Comparison of ENCODE assay signal across 33 cellular contexts in genomic region chr3:30714104-30714503, GRCh38.
"Had no signal": no experiment of that assay in that cellular context is flagged by ENCODE, and none has a peak within 500 bp of the region (broad histone marks: within the 10 kb centered on the region; RNA-seq: fewer than 3 reads in every experiment).

No MANE protein-coding gene starts in this region.

- H3K27me3 ChIP-seq: adrenal gland, brain microvascular endothelial cell, breast epithelium had no signal

- H3K36me3 ChIP-seq: adrenal gland, brain microvascular endothelial cell, breast epithelium had no signal

- H3K4me3 ChIP-seq: adrenal gland, body of pancreas, breast epithelium had no signal

- H3K9me3 ChIP-seq: adrenal gland, body of pancreas, breast epithelium had no signal

- H3K27ac ChIP-seq: adrenal gland, body of pancreas, brain microvascular endothelial cell, breast epithelium, VCaP had no signal

- DNase-seq: activated B cell treated with CpG ODN at 0.5 μM for 24 hours; activated CD4-positive, alpha-beta memory T cell treated with anti-CD3 and anti-CD28 coated beads for 36 hours; activated CD4-positive, alpha-beta T cell treated with anti-CD3 and anti-CD28 coated beads for 4 hours; activated CD4-positive, alpha-beta T cell treated with anti-CD3 and anti-CD28 coated beads, Interleukin-2, amount 10 ng/mL, durations not matched to agents 24 days and 14 days; activated CD4-positive, alpha-beta T cell treated with anti-CD3 and anti-CD28 coated beads, Interleukin-2, amount 50 U/mL, for 1 hour; activated CD4-positive, alpha-beta T cell treated with anti-CD3 and anti-CD28 coated beads, Interleukin-2, amount 50 U/mL, for 4 hours; activated CD4-positive, CD25-positive, alpha-beta regulatory T cell treated with anti-CD3 and anti-CD28 coated beads, Interleukin-2, amount 50 U/mL, for 72 hours; activated CD8-positive, alpha-beta memory T cell treated with anti-CD3 and anti-CD28 coated beads, Interleukin-2, amount 50 U/mL, for 4 hours; activated CD8-positive, alpha-beta T cell treated with anti-CD3 and anti-CD28 coated beads for 36 hours; activated effector memory CD4-positive, alpha-beta T cell treated with anti-CD3 and anti-CD28 coated beads, Interleukin-2, amount 50 U/mL, for 16 hours; activated gamma-delta T cell treated with Interleukin-2 at 50 U/mL for 16 hours; activated naive CD4-positive, alpha-beta T cell; activated naive CD4-positive, alpha-beta T cell treated with anti-CD3 and anti-CD28 coated beads for 36 hours; activated naive CD4-positive, alpha-beta T cell treated with anti-CD3 and anti-CD28 coated beads, Interleukin-2, amount 50 U/mL, for 16 hours; activated naive CD8-positive, alpha-beta T cell treated with anti-CD3 and anti-CD28 coated beads for 36 hours; activated T-cell treated with anti-CD3 and anti-CD28 coated beads for 4 hours; activated T-cell treated with anti-CD3 and anti-CD28 coated beads, Interleukin-2, amount 50 U/mL, for 1 hour; activated T-cell treated with anti-CD3 and anti-CD28 coated beads, Interleukin-2, amount 50 U/mL, for 4 hours; activated T-cell treated with anti-CD3 and anti-CD28 coated beads, Interleukin-2, amount 50 U/mL, for 72 hours; adrenal gland; amniotic stem cell; aorta; body of pancreas; brain microvascular endothelial cell; central memory CD4-positive, alpha-beta T cell; T-helper 1 cell; T-helper 2 cell; T-helper 9 cell had no signal

- H3K4me1 ChIP-seq: adrenal gland, body of pancreas, breast epithelium had no signal

- ATAC-seq: activated CD8-positive, alpha-beta T cell treated with anti-CD3 and anti-CD28 coated beads for 36 hours; activated naive CD4-positive, alpha-beta T cell treated with anti-CD3 and anti-CD28 coated beads, Interleukin-2, amount 50 U/mL, for 72 hours; activated T-cell treated with anti-CD3 and anti-CD28 coated beads, Interleukin-2, amount 50 U/mL, for 4 hours; activated T-cell treated with anti-CD3 and anti-CD28 coated beads, Interleukin-2, amount 50 U/mL, for 72 hours; activated T-helper 17 cell treated with anti-CD3 and anti-CD28 coated beads, Interleukin-2, amount 50 U/mL, for 72 hours; body of pancreas had no signal

- FAIRE-seq: astrocyte had no signal
